Comparison of ENCODE assay signal across 1 cellular context in genomic region chr9:116928283-116928682, GRCh38.
TF ChIP-seq lines count a peak whose summit lies in the region.

No MANE protein-coding gene starts in this region.

TF ChIP-seq in GM23338, 12 proteins besides CTCF, POLR2A, EP300 and RAD21 (continued from another document):
- TF ChIP-seq ZNF462 (CRISPR knock-in tag; IDR thresholded peaks at IDR 0.05) = no peak
- TF ChIP-seq ZNF114 (CRISPR knock-in tag; IDR thresholded peaks at IDR 0.05) = no peak
- no peak for TF ChIP-seq JUNB (IDR thresholded peaks at IDR 0.05; ENCODE audit: unreplicated experiment)
- no peak for TF ChIP-seq EZH2phosphoT487 (IDR thresholded peaks at IDR 0.05; ENCODE audit: unreplicated experiment)
- no peak for TF ChIP-seq NANOG (IDR thresholded peaks at IDR 0.05; ENCODE audit: borderline replicate concordance)
